ENCODE assay signal across 1 cellular context in the genomic region with DNA sequence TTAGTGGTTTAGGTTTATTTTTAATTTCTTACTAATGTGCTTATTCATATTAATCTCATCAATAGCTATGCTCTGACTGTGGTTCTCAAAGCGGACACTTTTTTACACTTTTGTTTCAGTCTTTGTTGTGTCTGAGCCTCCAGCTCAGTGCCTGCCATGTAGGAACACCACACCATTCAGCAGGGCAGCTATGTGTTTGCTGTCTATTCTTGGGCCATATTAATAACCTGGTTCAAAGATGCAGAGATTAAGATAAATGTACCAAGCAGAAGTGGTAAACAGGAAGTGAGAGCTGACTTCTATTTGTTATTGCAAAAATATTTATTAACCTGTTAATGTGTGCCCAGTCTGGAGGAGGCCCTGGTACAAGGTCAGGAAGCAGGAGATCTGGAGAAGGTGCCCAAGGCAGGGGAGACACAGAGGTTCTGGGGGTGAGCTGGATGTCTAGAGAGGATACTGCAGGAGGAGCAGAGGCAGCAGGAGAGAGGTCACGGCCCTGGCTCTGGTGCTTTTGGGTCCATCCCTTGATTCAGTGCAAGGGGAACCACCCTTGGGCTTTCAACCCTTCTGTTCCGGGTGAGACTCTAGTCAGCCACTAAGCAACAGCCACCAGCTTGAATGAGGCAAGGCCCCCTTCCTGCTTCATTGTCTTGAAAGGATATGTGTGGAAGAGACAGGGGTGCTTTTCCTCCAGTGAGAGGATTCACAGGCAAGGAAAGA.
TF ChIP-seq lines count a peak whose summit lies in the region.

No MANE protein-coding gene starts in this region.

TF ChIP-seq in HepG2, 621 proteins besides CTCF, POLR2A, EP300 and RAD21:
- TF ChIP-seq CAMTA2 (CRISPR knock-in tag; IDR thresholded peaks at IDR 0.05; ENCODE audit: borderline replicate concordance), result no peak
- no peak for TF ChIP-seq ZNF3 (CRISPR knock-in tag; IDR thresholded peaks at IDR 0.05)
- TF ChIP-seq ZNF670 (CRISPR knock-in tag; IDR thresholded peaks at IDR 0.05; ENCODE audit: borderline replicate concordance), result no peak
- TF ChIP-seq ZSCAN20 (CRISPR knock-in tag; IDR thresholded peaks at IDR 0.05; ENCODE audit: borderline replicate concordance), result no peak
- TF ChIP-seq ZNF274 (CRISPR knock-in tag; IDR thresholded peaks at IDR 0.05), result no peak
